Comparison of ENCODE assay signal across 8 cellular contexts in genomic region chr20:57748601-57749130, GRCh38. TPM values are rescaled to one million over a fixed set of nuclear protein-coding genes. Genes with fewer than 3 reads are reported as not detected.
DNase-seq lines count a peak whose midpoint lies in the region; ATAC-seq and TF ChIP-seq lines count a peak whose summit lies in the region.

No MANE protein-coding gene starts in this region.

- H3K36me3 ChIP-seq in BLaER1 treated with 17β-estradiol and CSF1 and Interleukin-3, amounts not matched to agents 10 nM and 100 nM, result no peaks in the 10 kb centered on the region
- H3K36me3 ChIP-seq in HCT116 (ENCODE audit: control insufficient read depth in 1 of 2, insufficient read depth in 2 of 2, low read length in 2 of 2) (no peaks in the 10 kb centered on the region), muscle layer of duodenum (ENCODE audit: control insufficient read depth in 1 of 2, insufficient read depth in 2 of 2, low read length in 2 of 2) (no peaks in the 10 kb centered on the region)

- H3K9me2 ChIP-seq in HCT116 (ENCODE audit: insufficient read depth), result no peaks in the 10 kb centered on the region

- H3K79me2 ChIP-seq in HCT116 (ENCODE audit: insufficient read depth, low read length), result no peaks in the 10 kb centered on the region

- H3K9me3 ChIP-seq in BLaER1 treated with 17β-estradiol and CSF1 and Interleukin-3, amounts not matched to agents 10 nM and 100 nM (replicated peaks in 1 of 11), result peaks cover 0 to 6% (median 0%) of the 10 kb centered on the region in 11 experiments; a peak in 2 of 22 replicates
- H3K9me3 ChIP-seq in HCT116 (ENCODE audit: control insufficient read depth in 1 of 2, insufficient read depth in 1 of 2, low read depth in 1 of 2, low read length in 2 of 2), result no peaks in the 10 kb centered on the region
- H3K9me3 ChIP-seq in muscle layer of duodenum (ENCODE audit: control insufficient read depth in 1 of 2, low read length in 2 of 2), result no peaks in the 10 kb centered on the region

- intact Hi-C loops in HCT116 (cut with micrococcal nuclease), result no loop called here

- peak overlapping the region in 6 of 11 experiments; percentile 6 to 50 (median 28); a peak in 6 of 22 replicates for H3K9ac ChIP-seq in BLaER1 treated with 17β-estradiol and CSF1 and Interleukin-3, amounts not matched to agents 10 nM and 100 nM
- H3K9ac ChIP-seq in HCT116 (ENCODE audit: low read length), result no peak overlapping the region

- H3K27ac ChIP-seq in BLaER1 treated with 17β-estradiol and CSF1 and Interleukin-3, amounts not matched to agents 10 nM and 100 nM, result no peak overlapping the region; a peak in 1 of 22 replicates
- H3K27ac ChIP-seq in HCT116 (ENCODE audit: low read depth, low read length) (no peak overlapping the region), muscle layer of duodenum (ENCODE audit: low read length) (no peak overlapping the region)

- H4K20me1 ChIP-seq in BLaER1 treated with 17β-estradiol and CSF1 and Interleukin-3, amounts not matched to agents 10 nM and 100 nM, result no peaks in the 10 kb centered on the region; a peak in 1 of 22 replicates
- H4K20me1 ChIP-seq in HCT116 (ENCODE audit: insufficient read depth), result no peaks in the 10 kb centered on the region

- DNase-seq in HCT116 (ENCODE audit: low read depth, low spot score) (peak; percentile 24), NCI-H526 (lab: John Stamatoyannopoulos, UW) (peak; percentile 53 to 88), epidermal melanocyte (ENCODE audit: insufficient read length, low spot score) (peak; percentile 74)
- peak; percentile 2 for DNase-seq in activated CD8-positive, alpha-beta memory T cell treated with anti-CD3 and anti-CD28 coated beads, Interleukin-2, amount 50 U/mL, for 24 hours (ENCODE audit: extremely low read depth)
- DNase-seq in stimulated activated CD8-positive, alpha-beta memory T cell treated with anti-CD3 and anti-CD28 coated beads, Interleukin-7, amount 100 ng/mL, for 4 hours (ENCODE audit: low read depth in 2 of 2), result peak; percentile 16 to 50

- H2AFZ ChIP-seq in HCT116 (ENCODE audit: low read depth, low read length, poor library complexity, severe bottlenecking), result no peak overlapping the region

- POLR2A ChIA-PET in HCT116 (lab: Charles Lee), result no interaction called here

- H3K4me3 ChIP-seq in BLaER1 treated with 17β-estradiol and CSF1 and Interleukin-3, amounts not matched to agents 10 nM and 100 nM, result peak overlapping the region in 7 of 10 experiments; percentile 3 to 45 (median 20); a peak in 8 of 20 replicates
- peak overlapping the region in 1 of 2 experiments; percentile 13; a peak in 1 of 4 replicates for H3K4me3 ChIP-seq in HCT116 (replicated peaks in 1 of 2; ENCODE audit: low read depth in 1 of 2, low read length in 2 of 2)
- peak overlapping the region; percentile 23 to 61 for H3K4me3 ChIP-seq in muscle layer of duodenum (ENCODE audit: low read depth in 1 of 2, low read length in 2 of 2)

- peaks cover 13 to 34% (median 22%) of the 10 kb centered on the region in 10 experiments for H3K4me1 ChIP-seq in BLaER1 treated with 17β-estradiol and CSF1 and Interleukin-3, amounts not matched to agents 10 nM and 100 nM
- peaks cover 9 to 11% of the 10 kb centered on the region in 2 experiments for H3K4me1 ChIP-seq in HCT116 (ENCODE audit: control insufficient read depth in 1 of 2, insufficient read depth in 2 of 2, low read length in 2 of 2)
- H3K4me1 ChIP-seq in muscle layer of duodenum (ENCODE audit: control insufficient read depth in 1 of 2, insufficient read depth in 2 of 2, low read length in 2 of 2), result peaks cover 5 to 27% of the 10 kb centered on the region in 2 donors

- peak overlapping the region; percentile 64 to 94 (median 89) for H3K4me2 ChIP-seq in BLaER1 treated with 17β-estradiol and CSF1 and Interleukin-3, amounts not matched to agents 10 nM and 100 nM
- H3K4me2 ChIP-seq in HCT116 (ENCODE audit: low read length), result peak overlapping the region; percentile 66

- peaks cover 0 to 17% (median 5%) of the 10 kb centered on the region in 11 experiments; a peak in 7 of 22 replicates for H3K27me3 ChIP-seq in BLaER1 treated with 17β-estradiol and CSF1 and Interleukin-3, amounts not matched to agents 10 nM and 100 nM
- peaks cover 50% of the 10 kb centered on the region for H3K27me3 ChIP-seq in HCT116 (ENCODE audit: insufficient read depth, low read length)
- H3K27me3 ChIP-seq in muscle layer of duodenum (ENCODE audit: low read depth, low read length), result no peaks in the 10 kb centered on the region

- peak; percentile 84 for ATAC-seq in HCT116
- ATAC-seq in GM19463 (IDR thresholded peaks at IDR 0.05; ENCODE audit: unreplicated experiment), result no peak

- no TSS peak for BruUV-seq in HCT116 (replicated peaks; lab: Mats Ljungman, UMichigan)

- RAD21 ChIA-PET in HCT116 (lab: Charles Lee; ENCODE audit: low non-redundant PET in 1 of 2, low total read pairs in 2 of 2, uncharacterized antibody in 2 of 2, unreplicated experiment in 2 of 2), result no interaction called here

- TF ChIP-seq POLR2A in HCT116 (IDR thresholded peaks at IDR 0.05; ENCODE audit: borderline replicate concordance, extremely low read depth, insufficient read depth, insufficient read length), result no peak

- CTCF ChIA-PET in HCT116 (lab: Charles Lee), result no interaction called here

- TF ChIP-seq CTCF in HCT116 (IDR thresholded peaks at IDR 0.05 in 2 of 3, conservative IDR thresholded peaks at IDR 0.05 in 1 of 3; ENCODE audit: borderline replicate concordance in 1 of 3, insufficient read depth in 1 of 3, low read depth in 2 of 3, low read length in 2 of 3), result no peak

- TF ChIP-seq RAD21 in HCT116 (IDR thresholded peaks at IDR 0.05; ENCODE audit: low read depth), result no peak

TF ChIP-seq in HCT116, 20 proteins besides CTCF, POLR2A, EP300 and RAD21:
- TF ChIP-seq FOSL1 (IDR thresholded peaks at IDR 0.05; ENCODE audit: low read depth) (peak; percentile 15; the same call in 1 of the 2 replicates), MAX (IDR thresholded peaks at IDR 0.05) (0 out of 2 replicates have a peak, but pooled peaks have one; percentile 25), EZH2 (IDR thresholded peaks at IDR 0.05) (no peak), SIN3A (IDR thresholded peaks at IDR 0.05; ENCODE audit: low read depth) (no peak), TCF7L2 (IDR thresholded peaks at IDR 0.05; ENCODE audit: borderline replicate concordance, extremely low read depth, insufficient read depth, insufficient read length) (peak; percentile 24)
- TF ChIP-seq, protein P1, sequence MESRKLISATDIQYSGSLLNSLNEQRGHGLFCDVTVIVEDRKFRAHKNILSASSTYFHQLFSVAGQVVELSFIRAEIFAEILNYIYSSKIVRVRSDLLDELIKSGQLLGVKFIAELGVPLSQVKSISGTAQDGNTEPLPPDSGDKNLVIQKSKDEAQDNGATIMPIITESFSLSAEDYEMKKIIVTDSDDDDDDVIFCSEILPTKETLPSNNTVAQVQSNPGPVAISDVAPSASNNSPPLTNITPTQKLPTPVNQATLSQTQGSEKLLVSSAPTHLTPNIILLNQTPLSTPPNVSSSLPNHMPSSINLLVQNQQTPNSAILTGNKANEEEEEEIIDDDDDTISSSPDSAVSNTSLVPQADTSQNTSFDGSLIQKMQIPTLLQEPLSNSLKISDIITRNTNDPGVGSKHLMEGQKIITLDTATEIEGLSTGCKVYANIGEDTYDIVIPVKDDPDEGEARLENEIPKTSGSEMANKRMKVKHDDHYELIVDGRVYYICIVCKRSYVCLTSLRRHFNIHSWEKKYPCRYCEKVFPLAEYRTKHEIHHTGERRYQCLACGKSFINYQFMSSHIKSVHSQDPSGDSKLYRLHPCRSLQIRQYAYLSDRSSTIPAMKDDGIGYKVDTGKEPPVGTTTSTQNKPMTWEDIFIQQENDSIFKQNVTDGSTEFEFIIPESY (IDR thresholded peaks at IDR 0.05; ENCODE audit: extremely low read depth, insufficient replicate concordance, low read length), result no peak

RNA-seq across cellular contexts. Expression of gene PMEPA1, which starts 38.9 kb away (rescaled TPM):
- 0.64 TPM for total RNA-seq in HCT116 (2021; ENCODE audit: unreplicated experiment)
- polyA plus RNA-seq in HCT116 (2012), result 1.1 and 2.3 TPM in 2 replicates

Comparison
In these comparisons a context has a peak if more than half of its experiments do, and no peak if none do; other contexts are left out.
1. DNase-seq: peak in every context shown above with its lines; median percentile 74 in epidermal melanocyte; 70 in NCI-H526; 33 in stimulated activated CD8-positive, alpha-beta memory T cell treated with anti-CD3 and anti-CD28 coated beads, Interleukin-7, amount 100 ng/mL, for 4 hours; 24 in HCT116; 2 in activated CD8-positive, alpha-beta memory T cell treated with anti-CD3 and anti-CD28 coated beads, Interleukin-2, amount 50 U/mL, for 24 hours.